ENCODE assay signal across 1 cellular context in the genomic region with DNA sequence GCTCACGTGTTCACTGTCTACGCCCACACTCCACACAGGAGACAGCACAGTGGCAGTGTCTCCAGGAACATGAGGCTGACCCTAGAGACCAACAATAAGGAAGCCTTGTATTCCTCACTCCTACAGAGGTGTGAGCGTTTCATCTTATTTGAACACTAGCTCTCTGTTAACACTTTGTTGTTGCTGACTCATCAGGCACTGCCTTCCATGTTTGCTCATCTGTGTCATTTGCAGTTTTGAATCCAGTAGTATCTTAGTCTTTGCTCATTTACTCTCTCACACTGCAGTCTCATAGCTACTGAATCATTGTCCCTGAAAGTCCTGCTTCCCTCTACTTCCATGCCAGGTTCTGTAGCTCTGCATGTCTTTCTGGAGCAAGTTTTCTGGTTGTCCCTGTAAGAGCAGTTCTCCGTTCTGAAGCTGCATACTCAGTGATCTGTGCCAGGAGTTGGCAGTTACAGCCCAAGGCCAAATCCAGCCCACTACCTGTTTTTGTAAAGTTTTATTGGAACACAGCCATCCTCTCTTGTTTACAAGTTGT.
TF ChIP-seq lines count a peak whose summit lies in the region.

No MANE protein-coding gene starts in this region.

TF ChIP-seq in WTC11, 78 proteins besides CTCF, POLR2A, EP300 and RAD21 (continued from another document):
- TF ChIP-seq, protein P1, sequence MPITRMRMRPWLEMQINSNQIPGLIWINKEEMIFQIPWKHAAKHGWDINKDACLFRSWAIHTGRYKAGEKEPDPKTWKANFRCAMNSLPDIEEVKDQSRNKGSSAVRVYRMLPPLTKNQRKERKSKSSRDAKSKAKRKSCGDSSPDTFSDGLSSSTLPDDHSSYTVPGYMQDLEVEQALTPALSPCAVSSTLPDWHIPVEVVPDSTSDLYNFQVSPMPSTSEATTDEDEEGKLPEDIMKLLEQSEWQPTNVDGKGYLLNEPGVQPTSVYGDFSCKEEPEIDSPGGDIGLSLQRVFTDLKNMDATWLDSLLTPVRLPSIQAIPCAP (CRISPR knock-in tag; IDR thresholded peaks at IDR 0.05), result no peak
- TF ChIP-seq ZNF263 (CRISPR knock-in tag; IDR thresholded peaks at IDR 0.05; ENCODE audit: low read depth) (no peak), NR3C1 (CRISPR knock-in tag; conservative IDR thresholded peaks at IDR 0.05; ENCODE audit: low read depth) (no peak), ARID4B (CRISPR knock-in tag; IDR thresholded peaks at IDR 0.05; ENCODE audit: borderline replicate concordance) (no peak), MXD4 (CRISPR knock-in tag; IDR thresholded peaks at IDR 0.05; ENCODE audit: borderline replicate concordance) (no peak), ETV6 (CRISPR knock-in tag; IDR thresholded peaks at IDR 0.05) (no peak), EMX1 (CRISPR knock-in tag; IDR thresholded peaks at IDR 0.05) (no peak), TEAD1 (CRISPR knock-in tag; IDR thresholded peaks at IDR 0.05) (no peak), FOXP1 (CRISPR knock-in tag; IDR thresholded peaks at IDR 0.05; ENCODE audit: borderline replicate concordance) (no peak), ZNF317 (CRISPR knock-in tag; IDR thresholded peaks at IDR 0.05; ENCODE audit: borderline replicate concordance, low read depth) (no peak), GRHL2 (CRISPR knock-in tag; IDR thresholded peaks at IDR 0.05; ENCODE audit: insufficient replicate concordance, severe bottlenecking) (no peak), ELF4 (CRISPR knock-in tag; IDR thresholded peaks at IDR 0.05; ENCODE audit: low read depth) (no peak)
